In genomic region chr20:44908987-44909871, GRCh38 we compare ENCODE assay signal across 8 cellular contexts. TPM values are rescaled to one million over a fixed set of nuclear protein-coding genes. Genes with fewer than 3 reads are reported as not detected.
DNase-seq lines count a peak whose midpoint lies in the region; ATAC-seq and TF ChIP-seq lines count a peak whose summit lies in the region.

No MANE protein-coding gene starts in this region.

- CTCF ChIA-PET in PC-9 (lab: Charles Lee), result interaction anchor here (0.6 to 1.6 kb wide), 4 partner anchors 35 to 383 kb away, joined by 3 to 8 read pairs (median 4); no protein-coding TSS in a partner anchor

- H3K27ac ChIP-seq in PC-9 (no peak overlapping the region), prostate gland (peak overlapping the region in 1 of 2 donors; percentile 20)

- POLR2A ChIA-PET in PC-9 (lab: Charles Lee; ENCODE audit: unreplicated experiment), result interaction anchor here (0.5 to 0.8 kb wide), 6 partner anchors 37 to 1037 kb away, joined by 4 to 17 read pairs (median 6); no protein-coding TSS in a partner anchor

- H3K4me2 ChIP-seq in PC-9, result peak overlapping the region; percentile 90; the same call in 1 of the 2 replicates

- TF ChIP-seq CTCF in GM12865 (IDR thresholded peaks at IDR 0.05; ENCODE audit: insufficient read depth, low read depth, low read length, missing control alignments) (no peak), PC-9 (conservative IDR thresholded peaks at IDR 0.05) (no peak), epithelial cell of esophagus (IDR thresholded peaks at IDR 0.05; ENCODE audit: insufficient read depth, low read depth, low read length, missing control alignments) (no peak), prostate gland (IDR thresholded peaks at IDR 0.05) (no peak)

- peaks cover 50% of the 10 kb centered on the region for H3F3A ChIP-seq in PC-9 (ENCODE audit: insufficient read depth, low read depth)

- ATAC-seq in GM18909 (IDR thresholded peaks at IDR 0.05; ENCODE audit: poor library complexity, unreplicated experiment), result no peak
- ATAC-seq in GM21367 (IDR thresholded peaks at IDR 0.05; ENCODE audit: unreplicated experiment), result no peak
- ATAC-seq in GM19328 (IDR thresholded peaks at IDR 0.05; ENCODE audit: unreplicated experiment), result no peak

- H2AFZ ChIP-seq in PC-9, result no peak overlapping the region

- H3K4me1 ChIP-seq in PC-9 (replicated peaks; ENCODE audit: insufficient read depth), result peaks cover 4% of the 10 kb centered on the region; the same call in 1 of the 2 replicates
- H3K4me1 ChIP-seq in prostate gland (replicated peaks), result no peaks in the 10 kb centered on the region

- H3K36me3 ChIP-seq in PC-9 (ENCODE audit: low read depth), result peaks cover 31% of the 10 kb centered on the region
- peaks cover 0 to 6% of the 10 kb centered on the region in 2 donors for H3K36me3 ChIP-seq in prostate gland

- no TSS peak for BruUV-seq in PC-9 (replicated peaks; lab: Mats Ljungman, UMichigan)

- WGBS in prostate gland, result 26% methylated on average over 14 of the region's 14 CpGs

- H3K79me2 ChIP-seq in PC-9 (ENCODE audit: low read depth), result peaks cover 19% of the 10 kb centered on the region

- intact Hi-C loops in PC-9 (cut with micrococcal nuclease; ENCODE audit: unreplicated experiment), result no loop called here
- intact Hi-C loops in prostate gland (cut with DNase I), result no loop called here

- no peaks in the 10 kb centered on the region for H3K9me3 ChIP-seq in PC-9 (ENCODE audit: insufficient read depth, low read depth)
- no peaks in the 10 kb centered on the region for H3K9me3 ChIP-seq in prostate gland

- H3K4me3 ChIP-seq in GM12865 (ENCODE audit: low read depth, low read length) (peak overlapping the region; percentile 94), PC-9 (peak overlapping the region; percentile 69; the same call in 1 of the 2 replicates), epithelial cell of esophagus (ENCODE audit: low read length) (peak overlapping the region; percentile 76), prostate gland (peak overlapping the region; percentile 63 to 64)

- peaks cover 13% of the 10 kb centered on the region for H4K20me1 ChIP-seq in PC-9 (ENCODE audit: insufficient read depth)

- TF ChIP-seq POLR2A in prostate gland (IDR thresholded peaks at IDR 0.05), result no peak

- DNase-seq in GM12865 (ENCODE audit: low read depth) (no peak), PC-9 (no peak), epithelial cell of esophagus (ENCODE audit: low read depth) (no peak), prostate gland (ENCODE audit: low spot score) (no peak), AG08396 (ENCODE audit: low spot score) (no peak)

- no peaks in the 10 kb centered on the region for H3K27me3 ChIP-seq in PC-9 (ENCODE audit: insufficient read depth, low read depth)
- no peaks in the 10 kb centered on the region for H3K27me3 ChIP-seq in prostate gland (replicated peaks; ENCODE audit: insufficient read depth)

- no peaks in the 10 kb centered on the region for H3K9me2 ChIP-seq in PC-9 (ENCODE audit: insufficient read depth)

RNA-seq across cellular contexts. Expression of gene PABPC1L, which starts 0.6 kb away (rescaled TPM):
- total RNA-seq in PC-9 (2021) (132 and 156 TPM in 2 replicates), prostate gland (10 to 100 TPM; 35.6 to 48.9 TPM)

RNA-seq across cellular contexts. Expression of gene YWHAB, which starts 23.7 kb away (rescaled TPM):
- 194 and 249 TPM in 2 replicates for total RNA-seq in PC-9 (2021)
- 100 to 1,000 TPM; 122 to 131 TPM for total RNA-seq in prostate gland

RNA-seq across cellular contexts. Expression of gene TOMM34, which starts 51.0 kb away (rescaled TPM):
- total RNA-seq in PC-9 (2021) (65.9 and 71.1 TPM in 2 replicates), prostate gland (100 to 1,000 TPM in 1 of 2 donors, 10 to 100 TPM in 1; 24.4 to 163 TPM)

RNA-seq across cellular contexts. Expression of gene STK4, which starts 57.1 kb away (rescaled TPM):
- total RNA-seq in PC-9 (2021), result 43.7 and 60.9 TPM in 2 replicates
- 10 to 100 TPM; 14.4 to 35.1 TPM for total RNA-seq in prostate gland
